Comparison of ENCODE assay signal across 8 cellular contexts in the genomic region with DNA sequence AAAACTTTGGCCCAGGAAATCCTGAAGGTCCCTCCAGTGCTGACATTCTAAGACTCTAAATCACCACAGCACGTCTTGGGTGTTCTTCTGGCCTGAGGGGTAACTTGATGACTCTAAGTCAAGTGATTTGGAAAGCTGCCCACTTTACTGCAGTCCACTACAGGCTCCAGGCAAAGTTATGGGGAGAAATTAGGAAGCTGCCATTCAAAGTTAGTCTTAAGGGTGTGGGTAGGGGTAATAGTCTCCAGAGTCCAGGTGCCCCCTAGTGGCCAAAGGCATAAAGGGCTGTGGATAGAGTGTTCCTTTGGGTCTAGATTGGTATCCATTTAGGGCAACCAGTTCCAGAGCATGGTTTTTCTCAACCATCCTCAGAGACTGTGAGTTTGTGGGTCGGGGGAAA. TPM values are rescaled to one million over a fixed set of nuclear protein-coding genes. Genes with fewer than 3 reads are reported as not detected.
DNase-seq lines count a peak whose midpoint lies in the region; ATAC-seq and TF ChIP-seq lines count a peak whose summit lies in the region.

No MANE protein-coding gene starts in this region.

- TF ChIP-seq CTCF in GM10266 (IDR thresholded peaks at IDR 0.05; ENCODE audit: control insufficient read depth, insufficient read depth, low read depth, missing control alignments) = peak; percentile 64

- peak; percentile 62 for ATAC-seq in HG02610 (IDR thresholded peaks at IDR 0.05; ENCODE audit: unreplicated experiment)
- peak; percentile 55 to 58 for ATAC-seq in activated CD4-positive, CD25-positive, alpha-beta regulatory T cell treated with anti-CD3 and anti-CD28 coated beads, Interleukin-2, amount 50 U/mL, for 24 hours
- peak; percentile 93 for ATAC-seq in left lobe of liver

- peak; percentile 43 for DNase-seq in GM10266 (ENCODE audit: extremely low spot score)
- DNase-seq in NCI-H226 = peak; percentile 73
- peak; percentile 8 for DNase-seq in cerebellum (ENCODE audit: low spot score)
- DNase-seq in left lobe of liver (ENCODE audit: low spot score) = peak; percentile 56
- peak; percentile 17 to 45 (median 39) for DNase-seq in stimulated activated CD4-positive, alpha-beta T cell treated with anti-CD3 and anti-CD28 coated beads, TNF-alpha, amount 100 ng/mL, for 24 hours (ENCODE audit: low read depth in 3 of 3)
- DNase-seq in COR-L47 (lab: John Stamatoyannopoulos, UW) = no peak

RNA-seq across cellular contexts. Expression of a gene that starts 38.7 kb away (rescaled TPM):
- 17.9 TPM for total RNA-seq in cerebellum
- 65.6 TPM for total RNA-seq in left lobe of liver
